In the genomic region with DNA sequence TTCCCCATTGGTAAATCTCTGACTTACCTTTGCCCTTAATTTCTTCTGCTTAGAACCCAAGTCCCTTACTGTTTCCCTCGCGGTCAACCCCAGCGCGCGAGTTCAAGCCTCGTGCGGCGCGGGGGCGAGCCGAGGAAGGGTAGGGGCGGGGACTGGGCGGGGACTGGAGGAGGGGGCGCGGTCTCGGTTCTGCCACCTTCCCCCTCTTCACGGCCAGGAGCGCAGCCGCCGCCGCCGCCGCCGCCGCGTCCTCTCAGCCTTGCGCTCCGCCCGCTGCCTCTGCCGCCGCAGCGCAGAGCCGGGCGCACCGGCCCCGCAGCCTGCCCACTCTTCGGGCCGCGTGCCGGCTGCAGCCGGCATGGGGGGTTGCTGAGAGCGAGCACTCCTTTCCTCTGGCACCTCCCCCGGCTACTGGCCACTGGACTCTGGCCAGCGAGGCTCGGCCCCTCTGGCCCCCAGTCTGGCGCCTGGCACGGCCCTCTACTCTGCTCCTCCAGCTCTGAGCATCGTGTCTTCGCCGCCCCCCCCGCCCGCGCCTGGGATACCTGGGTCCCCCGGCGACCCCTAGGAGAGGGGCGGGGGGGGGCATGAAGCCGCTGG, we compare ENCODE assay signal across 8 cellular contexts. TPM values are rescaled to one million over a fixed set of nuclear protein-coding genes. Genes with fewer than 3 reads are reported as not detected.
A peak's percentile ranks its signal among the peaks of the same experiment; 100 is the strongest.
DNase-seq lines count a peak whose midpoint lies in the region; ATAC-seq and TF ChIP-seq lines count a peak whose summit lies in the region.

A gene with protein sequence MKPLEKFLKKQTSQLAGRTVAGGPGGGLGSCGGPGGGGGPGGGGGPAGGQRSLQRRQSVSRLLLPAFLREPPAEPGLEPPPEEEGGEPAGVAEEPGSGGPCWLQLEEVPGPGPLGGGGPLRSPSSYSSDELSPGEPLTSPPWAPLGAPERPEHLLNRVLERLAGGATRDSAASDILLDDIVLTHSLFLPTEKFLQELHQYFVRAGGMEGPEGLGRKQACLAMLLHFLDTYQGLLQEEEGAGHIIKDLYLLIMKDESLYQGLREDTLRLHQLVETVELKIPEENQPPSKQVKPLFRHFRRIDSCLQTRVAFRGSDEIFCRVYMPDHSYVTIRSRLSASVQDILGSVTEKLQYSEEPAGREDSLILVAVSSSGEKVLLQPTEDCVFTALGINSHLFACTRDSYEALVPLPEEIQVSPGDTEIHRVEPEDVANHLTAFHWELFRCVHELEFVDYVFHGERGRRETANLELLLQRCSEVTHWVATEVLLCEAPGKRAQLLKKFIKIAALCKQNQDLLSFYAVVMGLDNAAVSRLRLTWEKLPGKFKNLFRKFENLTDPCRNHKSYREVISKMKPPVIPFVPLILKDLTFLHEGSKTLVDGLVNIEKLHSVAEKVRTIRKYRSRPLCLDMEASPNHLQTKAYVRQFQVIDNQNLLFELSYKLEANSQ (plus strand): TSS at position 196 of the 600 bp plus-strand sequence. CDS start 392 bp downstream, at position 588.

- peak within 1 kb of the TSS; percentile 68 for H3K4me3 ChIP-seq in Caco-2 (ENCODE audit: low read depth, low read length)
- H3K4me3 ChIP-seq in OCI-LY3 (ENCODE audit: low read length) = peak within 1 kb of the TSS; percentile 64
- peak within 1 kb of the TSS; percentile 68 for H3K4me3 ChIP-seq in neural cell (ENCODE audit: low read length)

- H3K9ac ChIP-seq in OCI-LY3 (ENCODE audit: low read length) = no peak within 1 kb of the TSS
- peak within 1 kb of the TSS; percentile 65 for H3K9ac ChIP-seq in neural cell (ENCODE audit: low read length)

- H4K20me1 ChIP-seq in OCI-LY3 (ENCODE audit: insufficient read depth, low read length) (no peaks in the 10 kb centered on the region), neural cell (ENCODE audit: insufficient read depth) (no peaks in the 10 kb centered on the region)

- H3K27ac ChIP-seq in OCI-LY3 (ENCODE audit: low read length) (no peak within 1 kb of the TSS), neural cell (ENCODE audit: low read length) (peak within 1 kb of the TSS; percentile 31)

- peak; percentile 15 for TF ChIP-seq RAD21 in neural cell (conservative IDR thresholded peaks at IDR 0.05)

- no peaks in the 10 kb centered on the region for H3K9me2 ChIP-seq in neural cell (ENCODE audit: insufficient read depth, low read length)

- H2AFZ ChIP-seq in OCI-LY3 (ENCODE audit: low read depth, low read length) (no peak within 1 kb of the TSS), neural cell (ENCODE audit: low read depth, low read length) (no peak within 1 kb of the TSS)

- H3K27me3 Mint-ChIP-seq in Caco-2 (ENCODE audit: insufficient read depth, unreplicated experiment) = no peaks in the 10 kb centered on the region
- H3K27me3 Mint-ChIP-seq in activated T-helper 2 cell treated with anti-CD3 and anti-CD28 coated beads, Interferon-gamma antibody, Interleukin-2, Interleukin-4, amounts not matched to agents 10 μg/mL and 5 μg/mL and 100 μg/mL, durations not matched to agents 14 hours and 24 hours and 36 hours (ENCODE audit: low read depth) = no peaks in the 10 kb centered on the region
- H3K27me3 Mint-ChIP-seq in stimulated activated naive CD8-positive, alpha-beta T cell treated with anti-CD3 and anti-CD28 coated beads, Interleukin-15, amount 100 ng/mL, for 72 hours = peaks cover 7% of the 10 kb centered on the region

- BruUV-seq in Caco-2 (replicated peaks; lab: Mats Ljungman, UMichigan) = no TSS peak

- H3K4me3 Mint-ChIP-seq in Caco-2 (ENCODE audit: unreplicated experiment) = peak within 1 kb of the TSS; percentile 73
- no peak within 1 kb of the TSS for H3K4me3 Mint-ChIP-seq in activated T-helper 2 cell treated with anti-CD3 and anti-CD28 coated beads, Interferon-gamma antibody, Interleukin-2, Interleukin-4, amounts not matched to agents 10 μg/mL and 5 μg/mL and 100 μg/mL, durations not matched to agents 14 hours and 24 hours and 36 hours (ENCODE audit: low read depth)
- peak within 1 kb of the TSS; percentile 64 to 72 for H3K4me3 Mint-ChIP-seq in stimulated activated naive CD8-positive, alpha-beta T cell treated with anti-CD3 and anti-CD28 coated beads, Interleukin-15, amount 100 ng/mL, for 72 hours

- intact Hi-C loops in Caco-2 (cut with micrococcal nuclease; ENCODE audit: unreplicated experiment) = loop anchor here (2.0 kb wide), 1 partner anchor 65 kb away; no protein-coding TSS in a partner anchor
- intact Hi-C loops in activated T-helper 2 cell treated with anti-CD3 and anti-CD28 coated beads, Interferon-gamma antibody, Interleukin-2, Interleukin-4, amounts not matched to agents 10 μg/mL and 5 μg/mL and 100 μg/mL, durations not matched to agents 14 hours and 24 hours and 36 hours (cut with micrococcal nuclease) = loop anchor here (1.0 to 10.0 kb wide), 2 partner anchors 42 to 163 kb away; a partner anchor contains a TSS

- H3K36me3 ChIP-seq in Caco-2 (ENCODE audit: control insufficient read depth, insufficient read depth, low read length) (peaks cover 3% of the 10 kb centered on the region), OCI-LY3 (replicated peaks; ENCODE audit: low read depth, low read length) (peaks cover 11% of the 10 kb centered on the region), neural cell (ENCODE audit: insufficient read depth, low read length) (no peaks in the 10 kb centered on the region)

- H3K9me3 ChIP-seq in Caco-2 (no peaks in the 10 kb centered on the region), OCI-LY3 (ENCODE audit: insufficient read depth, low read length) (no peaks in the 10 kb centered on the region), neural cell (ENCODE audit: low read length) (no peaks in the 10 kb centered on the region)

- CTCF ChIA-PET in Caco-2 (lab: Charles Lee) = interaction anchor here (0.6 to 1.0 kb wide), 3 partner anchors 9 to 162 kb away, joined by 3 to 6 read pairs (median 3); a partner anchor contains a TSS

- DNase-seq in Caco-2 (peak; percentile 82 to 86), fibroblast of peridontal ligament (ENCODE audit: extremely low read depth) (peak; percentile 24)
- DNase-seq in activated T-helper 2 cell treated with anti-CD3 and anti-CD28 coated beads, Interferon-gamma antibody, Interleukin-2, Interleukin-4, amounts not matched to agents 10 μg/mL and 5 μg/mL and 100 μg/mL, durations not matched to agents 14 hours and 24 hours and 36 hours (ENCODE audit: low spot score) = peak; percentile 69
- peak; percentile 66 to 73 for DNase-seq in stimulated activated naive CD8-positive, alpha-beta T cell treated with anti-CD3 and anti-CD28 coated beads, Interleukin-15, amount 100 ng/mL, for 72 hours

- TF ChIP-seq CTCF in Caco-2 (IDR thresholded peaks at IDR 0.05; ENCODE audit: insufficient read depth in 1 of 2, low read depth in 1 of 2, low read length in 1 of 2, severe bottlenecking in 1 of 2, unreplicated experiment in 1 of 2) (no peak), OCI-LY3 (IDR thresholded peaks at IDR 0.05; ENCODE audit: low read depth, low read length) (no peak), neural cell (IDR thresholded peaks at IDR 0.05; ENCODE audit: poor library complexity, severe bottlenecking) (no peak)

- H3K9me3 Mint-ChIP-seq in Caco-2 (ENCODE audit: unreplicated experiment) = no peaks in the 10 kb centered on the region
- no peaks in the 10 kb centered on the region for H3K9me3 Mint-ChIP-seq in activated T-helper 2 cell treated with anti-CD3 and anti-CD28 coated beads, Interferon-gamma antibody, Interleukin-2, Interleukin-4, amounts not matched to agents 10 μg/mL and 5 μg/mL and 100 μg/mL, durations not matched to agents 14 hours and 24 hours and 36 hours
- H3K9me3 Mint-ChIP-seq in stimulated activated naive CD8-positive, alpha-beta T cell treated with anti-CD3 and anti-CD28 coated beads, Interleukin-15, amount 100 ng/mL, for 72 hours = no peaks in the 10 kb centered on the region

- H3K79me2 ChIP-seq in OCI-LY3 (ENCODE audit: low read length) (no peaks in the 10 kb centered on the region), neural cell (replicated peaks; ENCODE audit: insufficient read depth, low read length) (no peaks in the 10 kb centered on the region)

- ATAC-seq in HG02870 (IDR thresholded peaks at IDR 0.05; ENCODE audit: unreplicated experiment) (peak; percentile 59), HG02970 (IDR thresholded peaks at IDR 0.05; ENCODE audit: low FRiP score, unreplicated experiment) (no peak)
- ATAC-seq in stimulated activated naive CD8-positive, alpha-beta T cell treated with anti-CD3 and anti-CD28 coated beads, Interleukin-15, amount 100 ng/mL, for 72 hours = peak; percentile 93

- H3F3A ChIP-seq in neural cell (ENCODE audit: insufficient read depth, low read length, poor library complexity, severe bottlenecking) = no peaks in the 10 kb centered on the region

- peaks cover 49% of the 10 kb centered on the region for H3K36me3 Mint-ChIP-seq in Caco-2 (ENCODE audit: insufficient read depth, unreplicated experiment)
- H3K36me3 Mint-ChIP-seq in activated T-helper 2 cell treated with anti-CD3 and anti-CD28 coated beads, Interferon-gamma antibody, Interleukin-2, Interleukin-4, amounts not matched to agents 10 μg/mL and 5 μg/mL and 100 μg/mL, durations not matched to agents 14 hours and 24 hours and 36 hours (ENCODE audit: low read depth) = peaks cover 36% of the 10 kb centered on the region

- no peak for TF ChIP-seq EP300 in neural cell (conservative IDR thresholded peaks at IDR 0.05; ENCODE audit: poor library complexity, severe bottlenecking)

- peaks cover 15% of the 10 kb centered on the region for H3K4me1 ChIP-seq in Caco-2
- H3K4me1 ChIP-seq in OCI-LY3 (ENCODE audit: low read length) = peaks cover 9% of the 10 kb centered on the region; the same call in 1 of the 2 replicates

- H3K4me1 Mint-ChIP-seq in Caco-2 (ENCODE audit: low read depth, unreplicated experiment) = peaks cover 21% of the 10 kb centered on the region
- H3K4me1 Mint-ChIP-seq in activated T-helper 2 cell treated with anti-CD3 and anti-CD28 coated beads, Interferon-gamma antibody, Interleukin-2, Interleukin-4, amounts not matched to agents 10 μg/mL and 5 μg/mL and 100 μg/mL, durations not matched to agents 14 hours and 24 hours and 36 hours (ENCODE audit: low read depth) = peaks cover 9% of the 10 kb centered on the region
- peaks cover 25% of the 10 kb centered on the region for H3K4me1 Mint-ChIP-seq in stimulated activated naive CD8-positive, alpha-beta T cell treated with anti-CD3 and anti-CD28 coated beads, Interleukin-15, amount 100 ng/mL, for 72 hours

- no peaks in the 10 kb centered on the region for H3K27me3 ChIP-seq in Caco-2 (replicated peaks; ENCODE audit: control insufficient read depth, insufficient read depth, low read length)
- no peaks in the 10 kb centered on the region for H3K27me3 ChIP-seq in OCI-LY3 (ENCODE audit: low read depth, low read length)
- no peaks in the 10 kb centered on the region for H3K27me3 ChIP-seq in neural cell (ENCODE audit: insufficient read depth, low read depth, low read length)

- peak within 1 kb of the TSS; percentile 76 for H3K27ac Mint-ChIP-seq in Caco-2 (ENCODE audit: unreplicated experiment)
- H3K27ac Mint-ChIP-seq in activated T-helper 2 cell treated with anti-CD3 and anti-CD28 coated beads, Interferon-gamma antibody, Interleukin-2, Interleukin-4, amounts not matched to agents 10 μg/mL and 5 μg/mL and 100 μg/mL, durations not matched to agents 14 hours and 24 hours and 36 hours = peak within 1 kb of the TSS; percentile 39
- peak within 1 kb of the TSS; percentile 21 to 27 for H3K27ac Mint-ChIP-seq in stimulated activated naive CD8-positive, alpha-beta T cell treated with anti-CD3 and anti-CD28 coated beads, Interleukin-15, amount 100 ng/mL, for 72 hours

- H3K4me2 ChIP-seq in OCI-LY3 (ENCODE audit: low read length) = peak within 1 kb of the TSS; percentile 64
- peak within 1 kb of the TSS; percentile 68 for H3K4me2 ChIP-seq in neural cell (ENCODE audit: low read length)

- POLR2A ChIA-PET in Caco-2 (lab: Charles Lee) = no interaction called here

RNA-seq across cellular contexts. Expression of the gene that starts here (rescaled TPM):
- 13.2 and 15.0 TPM in 2 replicates for total RNA-seq in Caco-2 (2022)
- 11.6 and 12.3 TPM in 2 replicates for total RNA-seq in activated T-helper 2 cell treated with anti-CD3 and anti-CD28 coated beads, Interferon-gamma antibody, Interleukin-2, Interleukin-4, amounts not matched to agents 10 μg/mL and 5 μg/mL and 100 μg/mL, durations not matched to agents 14 hours and 24 hours and 36 hours
- 15.5 and 15.6 TPM in 2 replicates for polyA plus RNA-seq in neural cell
- polyA minus RNA-seq in neural cell = 11.5 and 14.9 TPM in 2 replicates

Comparison
In these comparisons a context has a peak if more than half of its experiments do, and no peak if none do; other contexts are left out.
1. DNase-seq: peak in every context shown above with its lines; median percentile 84 in Caco-2; 70 in stimulated activated naive CD8-positive, alpha-beta T cell treated with anti-CD3 and anti-CD28 coated beads, Interleukin-15, amount 100 ng/mL, for 72 hours; 69 in activated T-helper 2 cell treated with anti-CD3 and anti-CD28 coated beads, Interferon-gamma antibody, Interleukin-2, Interleukin-4, amounts not matched to agents 10 μg/mL and 5 μg/mL and 100 μg/mL, durations not matched to agents 14 hours and 24 hours and 36 hours; 24 in fibroblast of peridontal ligament.
2. H3K27ac Mint-ChIP-seq: peak in every context shown above with its lines; median percentile 76 in Caco-2; 39 in activated T-helper 2 cell treated with anti-CD3 and anti-CD28 coated beads, Interferon-gamma antibody, Interleukin-2, Interleukin-4, amounts not matched to agents 10 μg/mL and 5 μg/mL and 100 μg/mL, durations not matched to agents 14 hours and 24 hours and 36 hours; 24 in stimulated activated naive CD8-positive, alpha-beta T cell treated with anti-CD3 and anti-CD28 coated beads, Interleukin-15, amount 100 ng/mL, for 72 hours.